32 cellular contexts compared by ENCODE assay signal in the genomic region with DNA sequence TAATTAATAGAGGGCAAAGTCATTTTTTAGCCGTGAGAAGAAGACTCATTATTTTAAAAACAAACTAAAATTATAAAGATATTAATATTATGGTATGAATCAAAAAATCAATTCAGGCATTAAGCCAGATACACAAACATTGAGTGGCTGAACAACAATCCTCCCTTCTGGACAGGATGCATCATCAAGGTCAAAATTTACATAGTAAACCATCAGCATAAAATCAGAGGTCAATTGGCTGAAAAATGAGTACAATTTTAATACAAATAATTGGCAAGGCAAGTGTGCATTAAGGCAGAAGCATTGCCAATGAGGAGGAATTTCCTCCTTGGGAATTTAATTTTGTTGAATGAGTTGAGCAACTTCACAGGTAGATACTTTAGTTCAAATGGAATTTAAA.
DNase-seq lines count a peak whose midpoint lies in the region; ATAC-seq and TF ChIP-seq lines count a peak whose summit lies in the region.
"Had no signal": no experiment of that assay in that cellular context is flagged by ENCODE, and none has a peak within 500 bp of the region (broad histone marks: within the 10 kb centered on the region; RNA-seq: fewer than 3 reads in every experiment).

No MANE protein-coding gene starts in this region.

- no peak overlapping the region for H3K23ac ChIP-seq in H9 (ENCODE audit: insufficient read length, low read depth, low read length)

- TF ChIP-seq CTCF in PC-3 (conservative IDR thresholded peaks at IDR 0.05; ENCODE audit: low read depth, low read length) (no peak), PC-9 (conservative IDR thresholded peaks at IDR 0.05) (no peak), type B pancreatic cell (conservative IDR thresholded peaks at IDR 0.05) (no peak), H9 (conservative IDR thresholded peaks at IDR 0.05) (no peak)

- peak; percentile 55 for DNase-seq in PC-3
- no peak for DNase-seq in PC-9
- no peak for DNase-seq in type B pancreatic cell (ENCODE audit: extremely low spot score, unreplicated experiment)
- no peak for DNase-seq in medulla oblongata (ENCODE audit: extremely low spot score)
- no peak for DNase-seq in NCI-H510A (lab: John Stamatoyannopoulos, UW)
- no peak for DNase-seq in H9
- DNase-seq: 8988T; ACHN; AML-193; BE2C; C1 segment of cervical spinal cord; Caco-2; Calu3; CD4-positive, alpha-beta memory T cell; CD4-positive, alpha-beta T cell; CD4-positive, CD25-positive, alpha-beta regulatory T cell; CD8-positive, alpha-beta memory T cell; CD8-positive, alpha-beta T cell; COR-L47; DMS 273 treated with DMSO at 0.1 percent for 48 hours; DMS153; DMS79; DMS79 treated with DMSO at 0.1 percent for 48 hours; DND-41; EL had no signal

- H3K4me3 Mint-ChIP-seq in type B pancreatic cell, result peak overlapping the region; percentile 29
- H3K4me3 Mint-ChIP-seq in H9, result no peak overlapping the region
- H3K4me3 Mint-ChIP-seq: B cell; CD14-positive monocyte; CD4-positive, alpha-beta memory T cell; CD4-positive, alpha-beta T cell; CD4-positive, CD25-positive, alpha-beta regulatory T cell; CD8-positive, alpha-beta memory T cell; CD8-positive, alpha-beta T cell had no signal

- H2AK5ac ChIP-seq in H9 (ENCODE audit: insufficient read length, low read length), result no peak overlapping the region

- H4K20me1 ChIP-seq in PC-3 (ENCODE audit: low read length), result no peaks in the 10 kb centered on the region
- no peaks in the 10 kb centered on the region for H4K20me1 ChIP-seq in PC-9 (ENCODE audit: insufficient read depth)
- no peaks in the 10 kb centered on the region for H4K20me1 ChIP-seq in H9 (ENCODE audit: control insufficient read depth, insufficient read depth, insufficient read length)
- H4K20me1 ChIP-seq: BLaER1; BLaER1 treated with 17β-estradiol and CSF1 and Interleukin-3, amounts not matched to agents 10 nM and 100 nM had no signal

- H3K27me3 Mint-ChIP-seq in type B pancreatic cell (no peaks in the 10 kb centered on the region), H9 (ENCODE audit: low read depth) (no peaks in the 10 kb centered on the region)
- H3K27me3 Mint-ChIP-seq: B cell; CD4-positive, alpha-beta memory T cell; CD4-positive, alpha-beta T cell; CD4-positive, CD25-positive, alpha-beta regulatory T cell; CD8-positive, alpha-beta memory T cell had no signal

- H2BK5ac ChIP-seq in H9 (ENCODE audit: insufficient read length, low read length), result no peak overlapping the region

- H3K36me3 ChIP-seq in PC-3 (ENCODE audit: low read depth, low read length) (no peaks in the 10 kb centered on the region), PC-9 (ENCODE audit: low read depth) (no peaks in the 10 kb centered on the region)
- H3K36me3 ChIP-seq: BE2C; BLaER1; BLaER1 treated with 17β-estradiol and CSF1 and Interleukin-3, amounts not matched to agents 10 nM and 100 nM had no signal

- H4K8ac ChIP-seq in H9 (replicated peaks; ENCODE audit: insufficient read length, low read depth, low read length), result no peak overlapping the region

- no peak overlapping the region for H2BK12ac ChIP-seq in H9 (ENCODE audit: insufficient read length, low read depth, low read length)

- peaks cover 34% of the 10 kb centered on the region for H3K4me1 ChIP-seq in PC-3 (ENCODE audit: insufficient read depth, low read length)
- H3K4me1 ChIP-seq in PC-9 (replicated peaks; ENCODE audit: insufficient read depth), result peaks cover 29% of the 10 kb centered on the region
- no peaks in the 10 kb centered on the region for H3K4me1 ChIP-seq in H9 (ENCODE audit: insufficient read depth, low read length)
- H3K4me1 ChIP-seq: A549; BLaER1; BLaER1 treated with 17β-estradiol and CSF1 and Interleukin-3, amounts not matched to agents 10 nM and 100 nM; Caco-2 had no signal

- POLR2A ChIA-PET in PC-3 (lab: Charles Lee; ENCODE audit: unreplicated experiment), result no interaction called here
- POLR2A ChIA-PET in PC-9 (lab: Charles Lee; ENCODE audit: unreplicated experiment), result no interaction called here

- peak; percentile 75 for ATAC-seq in PC-3
- ATAC-seq: A549; CD8-positive, alpha-beta T cell had no signal

- 0 out of 2 replicates have a peak overlapping the region, but pooled peaks have one; percentile 28 for H3K9ac ChIP-seq in PC-3 (ENCODE audit: low read length)
- no peak overlapping the region for H3K9ac ChIP-seq in H9 (ENCODE audit: extremely low read depth, insufficient read length, low read length)
- H3K9ac ChIP-seq: BLaER1; BLaER1 treated with 17β-estradiol and CSF1 and Interleukin-3, amounts not matched to agents 10 nM and 100 nM had no signal

- no TSS peak for BruUV-seq in PC-3 (replicated peaks; lab: Mats Ljungman, UMichigan)
- no TSS peak for BruUV-seq in PC-9 (replicated peaks; lab: Mats Ljungman, UMichigan)

- H3K4me2 ChIP-seq in PC-3 (ENCODE audit: low read length), result peak overlapping the region; percentile 79
- peak overlapping the region; percentile 62; the same call in 1 of the 2 replicates for H3K4me2 ChIP-seq in PC-9
- H3K4me2 ChIP-seq in H9 (ENCODE audit: insufficient read depth, insufficient read length, low read length), result no peak overlapping the region
- H3K4me2 ChIP-seq: A549; BLaER1; BLaER1 treated with 17β-estradiol and CSF1 and Interleukin-3, amounts not matched to agents 10 nM and 100 nM had no signal

- peak overlapping the region; percentile 84 for H3K27ac ChIP-seq in PC-3 (ENCODE audit: low read length)
- H3K27ac ChIP-seq in PC-9, result no peak overlapping the region
- H3K27ac ChIP-seq in H9 (ENCODE audit: insufficient read length, low read depth, low read length), result no peak overlapping the region
- H3K27ac ChIP-seq: 22Rv1; A549; BLaER1; BLaER1 treated with 17β-estradiol and CSF1 and Interleukin-3, amounts not matched to agents 10 nM and 100 nM; C4-2B had no signal

- no peak overlapping the region for H3K14ac ChIP-seq in H9 (ENCODE audit: insufficient read depth, low read length)

- H3K79me1 ChIP-seq in H9 (ENCODE audit: insufficient read depth, low read depth, low read length, poor library complexity, severe bottlenecking), result no peaks in the 10 kb centered on the region

- intact Hi-C loops in PC-3 (cut with micrococcal nuclease), result loop anchor here (5.0 kb wide), 1 partner anchor 47 kb away; no protein-coding TSS in a partner anchor
- intact Hi-C loops in PC-9 (cut with micrococcal nuclease; ENCODE audit: unreplicated experiment), result loop anchor here (5.0 kb wide), 1 partner anchor 108 kb away; a partner anchor contains a TSS

- peaks cover 4% of the 10 kb centered on the region for H3K4me1 Mint-ChIP-seq in type B pancreatic cell (ENCODE audit: unreplicated experiment)
- H3K4me1 Mint-ChIP-seq in H9, result no peaks in the 10 kb centered on the region
- H3K4me1 Mint-ChIP-seq: B cell; CD14-positive monocyte; CD4-positive, CD25-positive, alpha-beta regulatory T cell; CD8-positive, alpha-beta memory T cell had no signal

- H2BK120ac ChIP-seq in H9 (ENCODE audit: low read depth, low read length, poor library complexity, severe bottlenecking), result no peak overlapping the region

- H3K9me3 Mint-ChIP-seq in type B pancreatic cell, result no peaks in the 10 kb centered on the region
- no peaks in the 10 kb centered on the region for H3K9me3 Mint-ChIP-seq in H9

- H3F3A ChIP-seq in PC-3 (ENCODE audit: low read length, unreplicated experiment), result no peaks in the 10 kb centered on the region
- H3F3A ChIP-seq in PC-9 (ENCODE audit: insufficient read depth, low read depth), result 0 out of 2 replicates have a peak, but pooled peaks cover 3% of the 10 kb centered on the region

- H2AFZ ChIP-seq in PC-3 (ENCODE audit: low read length) (no peak overlapping the region), PC-9 (no peak overlapping the region), H9 (ENCODE audit: low read length) (no peak overlapping the region)

- no peaks in the 10 kb centered on the region for H3K79me2 ChIP-seq in PC-3 (ENCODE audit: low read length)
- H3K79me2 ChIP-seq in PC-9 (ENCODE audit: low read depth), result no peaks in the 10 kb centered on the region
- H3K79me2 ChIP-seq in H9 (ENCODE audit: insufficient read depth, low read length), result no peaks in the 10 kb centered on the region

- no CpG with 5 or more reads among the region's 1 CpG for WGBS in H9 (ENCODE audit: extremely low coverage, insufficient read length, low lambda C conversion rate)

- CTCF ChIA-PET in PC-3 (lab: Charles Lee), result no interaction called here
- CTCF ChIA-PET in PC-9 (lab: Charles Lee), result no interaction called here

- H3K9me2 ChIP-seq in PC-3 (replicated peaks; ENCODE audit: low read length) (no peaks in the 10 kb centered on the region), PC-9 (ENCODE audit: insufficient read depth) (no peaks in the 10 kb centered on the region)

- no peak overlapping the region for H4K91ac ChIP-seq in H9 (ENCODE audit: insufficient read length, low read depth, low read length)

- H4K5ac ChIP-seq in H9 (ENCODE audit: insufficient read length, low read depth, low read length), result no peak overlapping the region

- H3K23me2 ChIP-seq in H9 (ENCODE audit: insufficient read length, low read depth, low read length, poor library complexity, severe bottlenecking), result no peaks in the 10 kb centered on the region

- no peak overlapping the region for H3K56ac ChIP-seq in H9 (ENCODE audit: insufficient read length, low read depth, low read length)

- no peak overlapping the region for H3K4ac ChIP-seq in H9 (ENCODE audit: low read depth, low read length)

- H2BK20ac ChIP-seq in H9 (ENCODE audit: low read depth, low read length, poor library complexity, severe bottlenecking), result no peak overlapping the region

- H3K27ac Mint-ChIP-seq in type B pancreatic cell (no peak overlapping the region), H9 (no peak overlapping the region)
- H3K27ac Mint-ChIP-seq: B cell; CD14-positive monocyte; CD4-positive, alpha-beta memory T cell; CD4-positive, alpha-beta T cell; CD4-positive, CD25-positive, alpha-beta regulatory T cell; CD8-positive, alpha-beta memory T cell; CD8-positive, alpha-beta T cell had no signal

- no peak overlapping the region for H3T11ph ChIP-seq in H9 (ENCODE audit: low read length)

- H3K36me3 Mint-ChIP-seq in type B pancreatic cell, result no peaks in the 10 kb centered on the region
- H3K36me3 Mint-ChIP-seq in H9 (ENCODE audit: insufficient read depth in 1 of 3, low read depth in 3 of 3), result no peaks in the 10 kb centered on the region
- H3K36me3 Mint-ChIP-seq: CD14-positive monocyte; CD4-positive, alpha-beta memory T cell; CD4-positive, CD25-positive, alpha-beta regulatory T cell; CD8-positive, alpha-beta memory T cell; CD8-positive, alpha-beta T cell had no signal

- H3K27me3 ChIP-seq in PC-3 (ENCODE audit: low read length) (no peaks in the 10 kb centered on the region), PC-9 (ENCODE audit: insufficient read depth, low read depth) (no peaks in the 10 kb centered on the region), H9 (ENCODE audit: insufficient read depth, low read length) (no peaks in the 10 kb centered on the region)
- H3K27me3 ChIP-seq: BE2C; BLaER1; BLaER1 treated with 17β-estradiol and CSF1 and Interleukin-3, amounts not matched to agents 10 nM and 100 nM had no signal

- H3K18ac ChIP-seq in H9 (ENCODE audit: insufficient read length, low read depth, low read length), result no peak overlapping the region

- H3K4me3 ChIP-seq in PC-3 (ENCODE audit: low read length) (peak overlapping the region; percentile 57), PC-9 (no peak overlapping the region)
- H3K4me3 ChIP-seq: A549; BLaER1; BLaER1 treated with 17β-estradiol and CSF1 and Interleukin-3, amounts not matched to agents 10 nM and 100 nM had no signal

- no peak overlapping the region for H2BK15ac ChIP-seq in H9 (ENCODE audit: low read depth, low read length)

- H3K9me3 ChIP-seq in PC-3 (ENCODE audit: low read length) (no peaks in the 10 kb centered on the region), PC-9 (ENCODE audit: insufficient read depth, low read depth) (no peaks in the 10 kb centered on the region), H9 (ENCODE audit: control insufficient read depth, low read depth, low read length) (no peaks in the 10 kb centered on the region)
- H3K9me3 ChIP-seq: A549; BE2C; BLaER1; BLaER1 treated with 17β-estradiol and CSF1 and Interleukin-3, amounts not matched to agents 10 nM and 100 nM; Caco-2 had no signal
